5 cellular contexts compared by ENCODE assay signal in genomic region chr2:116676776-116677175, GRCh38.
"Had no signal": no experiment of that assay in that cellular context is flagged by ENCODE, and none has a peak within 500 bp of the region (broad histone marks: within the 10 kb centered on the region; RNA-seq: fewer than 3 reads in every experiment).

No MANE protein-coding gene starts in this region.

- DNase-seq: H9, HCEC 1CT, IMR-90 had no signal

- H3K4me3 ChIP-seq: GM23338, K562 had no signal

- H2AFZ ChIP-seq: GM23338 had no signal

- H3K4me2 ChIP-seq: GM23338 had no signal

- ATAC-seq: GM23338, K562 had no signal
